In the genomic region with DNA sequence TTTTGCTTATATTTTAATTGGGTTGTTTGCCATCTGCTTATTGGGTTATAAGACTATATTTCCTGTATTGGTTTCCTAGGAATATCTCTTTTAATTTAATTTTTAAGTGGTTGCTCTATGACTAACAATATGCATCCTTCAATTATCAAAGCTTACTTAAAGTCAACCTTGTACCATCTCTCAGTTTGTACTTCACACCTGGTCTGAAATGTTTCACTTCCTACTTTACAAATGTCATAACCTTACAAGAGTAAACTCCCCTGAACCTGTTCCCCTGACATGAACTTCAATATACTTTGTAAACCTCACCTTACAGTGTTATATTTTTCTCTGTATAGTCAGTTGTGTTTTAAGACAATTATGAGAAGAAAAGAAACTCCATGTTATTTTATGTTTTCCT, we compare ENCODE assay signal across 32 cellular contexts.
"Had no signal": no experiment of that assay in that cellular context is flagged by ENCODE, and none has a peak within 500 bp of the region (broad histone marks: within the 10 kb centered on the region; RNA-seq: fewer than 3 reads in every experiment).

No MANE protein-coding gene starts in this region.

- ATAC-seq: PC-3, Right ventricle myocardium inferior, SK-N-SH treated with all-trans-retinoic acid at 6 μM for 48 hours, T-cell had no signal

- H3K4me3 Mint-ChIP-seq: T-cell had no signal

- H3K4me1 ChIP-seq: Peyer's patch, SJCRH30 had no signal

- H3K9ac ChIP-seq: KMS-11 had no signal

- H3K36me3 ChIP-seq: Peyer's patch, SJCRH30 had no signal

- H3K9me3 ChIP-seq: Peyer's patch, SJCRH30 had no signal

- H3K27ac ChIP-seq: KMS-11, Peyer's patch, RWPE1, SJCRH30, SK-N-MC had no signal

- DNase-seq: Karpas-422, MM.1S, MV-4-11, NCI-H1092, NCI-H1105, NCI-H1417 treated with DMSO at 0.1 percent for 48 hours, NCI-H1436 treated with DMSO at 0.1 percent for 48 hours, NCI-H1694 treated with DMSO at 0.1 percent for 48 hours, NCI-H187 treated with DMSO at 0.1 percent for 48 hours, NCI-H2029, NCI-H2081, NCI-H2171 treated with DMSO at 0.1 percent for 48 hours, NCI-H226, NCI-H446 treated with DMSO at 0.1 percent for 48 hours, NCI-H510A, NCI-H524, NCI-H526, NCI-H69, NCI-H748 treated with DMSO at 0.1 percent for 48 hours, NCI-H82, OCI-M1, PC-3, Peyer's patch, SHP77, SIG-M5, SJCRH30, T-cell had no signal

- H3K27ac Mint-ChIP-seq: T-cell had no signal

- H3K27me3 ChIP-seq: Peyer's patch, SJCRH30 had no signal

- H3K4me1 Mint-ChIP-seq: T-cell had no signal

- H3K4me2 ChIP-seq: KMS-11 had no signal

- H3K36me3 Mint-ChIP-seq: T-cell had no signal

- H3K4me3 ChIP-seq: Peyer's patch, SJCRH30, SK-N-MC had no signal
